In genomic region chr17:9529033-9529748, GRCh38 we compare ENCODE assay signal across 9 cellular contexts. TPM values are rescaled to one million over a fixed set of nuclear protein-coding genes. Genes with fewer than 3 reads are reported as not detected.
DNase-seq lines count a peak whose midpoint lies in the region; TF ChIP-seq lines count a peak whose summit lies in the region.
"Had no signal": no experiment of that assay in that cellular context is flagged by ENCODE, and none has a peak within 500 bp of the region (broad histone marks: within the 10 kb centered on the region; RNA-seq: fewer than 3 reads in every experiment).

No MANE protein-coding gene starts in this region.

- H3K4me1 ChIP-seq in osteoblast (ENCODE audit: insufficient read depth, low read length) = no peaks in the 10 kb centered on the region
- peaks cover 10% of the 10 kb centered on the region for H3K4me1 ChIP-seq in HAP-1
- H3K4me1 ChIP-seq: parathyroid adenoma had no signal

- H3K4me3 ChIP-seq in GM12864 (ENCODE audit: low read depth, low read length) = no peak overlapping the region
- H3K4me3 ChIP-seq in osteoblast (ENCODE audit: insufficient read depth, low read length) = no peak overlapping the region
- H3K4me3 ChIP-seq in HAP-1 = no peak overlapping the region

- no peak overlapping the region for H3K4me3 Mint-ChIP-seq in chondrocyte (ENCODE audit: unreplicated experiment)

- in situ Hi-C loops in HAP-1 (cut with MboI; ENCODE audit: low sequenced_read_pairs) = loop anchor here (25.0 kb wide), 1 partner anchor 517 kb away; the partner anchor contains the start of gene NTN1

- H3K79me2 ChIP-seq in osteoblast (ENCODE audit: insufficient read depth, low read length) = no peaks in the 10 kb centered on the region

- no peaks in the 10 kb centered on the region for H3K36me3 ChIP-seq in osteoblast (ENCODE audit: insufficient read depth, low read length)
- no peaks in the 10 kb centered on the region for H3K36me3 ChIP-seq in HAP-1 (replicated peaks)

- TF ChIP-seq CTCF in GM12864 (IDR thresholded peaks at IDR 0.05; ENCODE audit: low read depth, low read length, missing control alignments) (peak; percentile 46), chondrocyte (IDR thresholded peaks at IDR 0.05) (peak; percentile 84), osteoblast (IDR thresholded peaks at IDR 0.05; ENCODE audit: extremely low read depth, low read depth, low read length) (peak; percentile 70)

- no peaks in the 10 kb centered on the region for H3K27me3 Mint-ChIP-seq in chondrocyte (ENCODE audit: low read depth)

- no peak overlapping the region for H3K27ac ChIP-seq in osteoblast (ENCODE audit: low read depth, low read length)
- H3K27ac ChIP-seq: parathyroid adenoma had no signal

- no peak overlapping the region for H3K27ac Mint-ChIP-seq in chondrocyte (ENCODE audit: unreplicated experiment)

- H3K9me3 Mint-ChIP-seq in chondrocyte (ENCODE audit: low read depth) = no peaks in the 10 kb centered on the region

- no peak overlapping the region for H3K4me2 ChIP-seq in osteoblast (ENCODE audit: insufficient read depth, low read length)

- H2AFZ ChIP-seq in osteoblast (ENCODE audit: low read length) = no peak overlapping the region
- H2AFZ ChIP-seq: parathyroid adenoma had no signal

- no peaks in the 10 kb centered on the region for H3K27me3 ChIP-seq in osteoblast (ENCODE audit: insufficient read depth, low read length)
- no peaks in the 10 kb centered on the region for H3K27me3 ChIP-seq in HAP-1 (ENCODE audit: low read depth)

- DNase-seq in GM12864 (ENCODE audit: low read depth) (no peak), Kasumi-1 (lab: John Stamatoyannopoulos, UW) (peak; percentile 13 to 31), chondrocyte (ENCODE audit: low spot score) (no peak), osteoblast (ENCODE audit: insufficient read length, low spot score, missing footprints) (peak; percentile 79), NCI-H510A treated with DMSO at 0.1 percent for 48 hours (lab: John Stamatoyannopoulos, UW) (no peak), NCI-H1436 (lab: John Stamatoyannopoulos, UW) (no peak), HAP-1 (ENCODE audit: low spot score in 2 of 2) (no peak)

- H3K36me3 Mint-ChIP-seq in chondrocyte (ENCODE audit: low read depth) = no peaks in the 10 kb centered on the region

- H3K4me1 Mint-ChIP-seq in chondrocyte (ENCODE audit: low read depth) = peaks cover 2% of the 10 kb centered on the region

- H3K9me3 ChIP-seq in osteoblast (ENCODE audit: low read depth, low read length) = no peaks in the 10 kb centered on the region
- H3K9me3 ChIP-seq in HAP-1 = no peaks in the 10 kb centered on the region

- H4K20me1 ChIP-seq in osteoblast (ENCODE audit: insufficient read depth, low read length) = no peaks in the 10 kb centered on the region

RNA-seq across cellular contexts. Expression of gene STX8, which starts 46.4 kb away (rescaled TPM):
- total RNA-seq in chondrocyte (50.6 to 64.4 TPM (median 55.7 TPM) in 3 replicates), osteoblast (72.7 and 95.8 TPM in 2 replicates)

RNA-seq across cellular contexts. Expression of gene CFAP52, which starts 47.3 kb away (rescaled TPM):
- total RNA-seq in chondrocyte = 0.53 TPM in 1 of 3 replicates, not detected in the others
- under 0.01 TPM in 1 of 2 replicates, not detected in the other for total RNA-seq in osteoblast
- total RNA-seq: T-helper 2 cell treated with Interferon-gamma antibody and Interleukin-4, amounts not matched to agents 100 ng/mL and 5 ng/mL, for 36 hours had no signal

Comparison
In these comparisons a context has a peak if more than half of its experiments do, and no peak if none do; other contexts are left out.
1. DNase-seq: peak in Kasumi-1 (2 of 2) and osteoblast (single experiment); none in GM12864 (single experiment), chondrocyte (single experiment), NCI-H510A treated with DMSO at 0.1 percent for 48 hours (single experiment), NCI-H1436 (single experiment) and HAP-1 (0 of 2).
2. Peak in every context shown above with its lines, with median percentiles within 50 percentile points of each other: CTCF ChIP-seq.